ENCODE assay signal across 13 cellular contexts in genomic region chr2:19540739-19541503, GRCh38.
DNase-seq lines count a peak whose midpoint lies in the region; ATAC-seq and TF ChIP-seq lines count a peak whose summit lies in the region.
"Had no signal": no experiment of that assay in that cellular context is flagged by ENCODE, and none has a peak within 500 bp of the region (broad histone marks: within the 10 kb centered on the region; RNA-seq: fewer than 3 reads in every experiment).

No MANE protein-coding gene starts in this region.

- H3K4me3 ChIP-seq in ACC112 (ENCODE audit: low read depth, low read length) (no peak overlapping the region), astrocyte of the cerebellum (ENCODE audit: low read depth, low read length) (no peak overlapping the region), kidney epithelial cell (ENCODE audit: low read depth, low read length) (no peak overlapping the region)
- H3K4me3 ChIP-seq: BLaER1 had no signal

- no peak for ATAC-seq in HG03095 (IDR thresholded peaks at IDR 0.05; ENCODE audit: unreplicated experiment)

- H3K27ac ChIP-seq in ACC112 (ENCODE audit: low read depth, low read length) = peak overlapping the region; percentile 70
- H3K27ac ChIP-seq: BLaER1 had no signal

- H3K4me1 ChIP-seq in ACC112 (ENCODE audit: control insufficient read depth, insufficient read depth, low read length, unreplicated experiment) = peaks cover 68% of the 10 kb centered on the region

- in situ Hi-C loops in astrocyte of the cerebellum (cut with HindIII; ENCODE audit: low sequenced_read_pairs) = no loop called here

- no peaks in the 10 kb centered on the region for H3K27me3 ChIP-seq in ACC112 (ENCODE audit: insufficient read depth, low read length)
- no peaks in the 10 kb centered on the region for H3K27me3 ChIP-seq in kidney epithelial cell (ENCODE audit: control insufficient read depth, insufficient read depth, low read length)
- H3K27me3 ChIP-seq: BLaER1 had no signal

- no peaks in the 10 kb centered on the region for H3K79me2 ChIP-seq in ACC112 (ENCODE audit: control insufficient read depth, insufficient read depth, low read length, unreplicated experiment)

- H2AFZ ChIP-seq in ACC112 (ENCODE audit: low read length, unreplicated experiment) = no peak overlapping the region

- DNase-seq in HT-29 (ENCODE audit: low spot score) = peak; percentile 89
- DNase-seq in astrocyte of the cerebellum (ENCODE audit: low read depth) = peak; percentile 50
- DNase-seq in kidney epithelial cell (ENCODE audit: low read depth) = peak; percentile 37
- DNase-seq in SHP77 treated with DMSO at 0.1 percent for 48 hours (lab: John Stamatoyannopoulos, UW) = no peak
- DNase-seq in SIG-M5 (lab: John Stamatoyannopoulos, UW) = no peak
- DNase-seq in epidermal melanocyte (ENCODE audit: insufficient read length, low spot score) = no peak
- DNase-seq: activated T-cell treated with anti-CD3 and anti-CD28 coated beads for 4 hours, cerebellar nuclear complex, NCI-H187 treated with DMSO at 0.1 percent for 48 hours, retina had no signal

- TF ChIP-seq CTCF in astrocyte of the cerebellum (IDR thresholded peaks at IDR 0.05; ENCODE audit: low read depth, low read length, missing control alignments) = no peak
- TF ChIP-seq CTCF in kidney epithelial cell (IDR thresholded peaks at IDR 0.05; ENCODE audit: insufficient read depth, low read length, poor library complexity, severe bottlenecking) = no peak

- no peaks in the 10 kb centered on the region for H3K36me3 ChIP-seq in ACC112 (ENCODE audit: insufficient read depth, low read length)
- H3K36me3 ChIP-seq in kidney epithelial cell (ENCODE audit: control insufficient read depth, insufficient read depth, low read length) = no peaks in the 10 kb centered on the region
- H3K36me3 ChIP-seq: BLaER1 had no signal

Comparison
In these comparisons a context has a peak if more than half of its experiments do, and no peak if none do; other contexts are left out.
1. DNase-seq: peak in HT-29 (single experiment), astrocyte of the cerebellum (single experiment) and kidney epithelial cell (single experiment); none in SHP77 treated with DMSO at 0.1 percent for 48 hours (single experiment), SIG-M5 (single experiment) and epidermal melanocyte (single experiment).